Comparison of ENCODE assay signal across 30 cellular contexts in genomic region chr5:5252106-5252505, GRCh38.
"Had no signal": no experiment of that assay in that cellular context is flagged by ENCODE, and none has a peak within 500 bp of the region (broad histone marks: within the 10 kb centered on the region; RNA-seq: fewer than 3 reads in every experiment).

No MANE protein-coding gene starts in this region.

- ATAC-seq: left colon; left lung; lower lobe of right lung; natural killer cell; psoas muscle; right lobe of liver; stimulated activated memory B cell treated with anti-CD40 and anti-IgM and Interleukin-4, amounts not matched to agents 10 μg/mL and 1 μg/mL and 100 μg/mL, for 72 hours; stimulated activated naive CD8-positive, alpha-beta T cell treated with anti-CD3 and anti-CD28 coated beads, Interleukin-15, amount 100 ng/mL, for 72 hours had no signal

- H3K4me3 ChIP-seq: left lung, lower lobe of right lung, neural progenitor cell, psoas muscle, right atrium auricular region, right lobe of liver, smooth muscle cell, tibial nerve, upper lobe of left lung, vagina had no signal

- H3K4me1 ChIP-seq: left lung, lower lobe of right lung, neural progenitor cell, parathyroid adenoma, psoas muscle, right atrium auricular region, right lobe of liver, tibial nerve, upper lobe of left lung, vagina had no signal

- H3K27me3 Mint-ChIP-seq: naive B cell; stimulated activated memory B cell treated with anti-CD40 and anti-IgM and Interleukin-4, amounts not matched to agents 10 μg/mL and 1 μg/mL and 100 μg/mL, for 72 hours; stimulated activated naive CD8-positive, alpha-beta T cell treated with anti-CD3 and anti-CD28 coated beads, Interleukin-15, amount 100 ng/mL, for 72 hours had no signal

- H3K27ac ChIP-seq: left lung, lower lobe of right lung, neural progenitor cell, neutrophil, parathyroid adenoma, psoas muscle, right atrium auricular region, right lobe of liver, tibial nerve, upper lobe of left lung, vagina had no signal

- H3K36me3 ChIP-seq: left lung, lower lobe of right lung, neutrophil, right atrium auricular region, right lobe of liver, tibial nerve, upper lobe of left lung, vagina had no signal

- DNase-seq: hypothalamus; immature natural killer cell; kidney; left colon; left lung; lower lobe of right lung; mammary epithelial cell; mesenchymal stem cell; naive B cell; natural killer cell; nephron progenitor cell; occipital lobe; psoas muscle; right lobe of liver; stimulated activated CD4-positive, alpha-beta T cell treated with anti-CD3 and anti-CD28 coated beads, Interleukin-1b, Interleukin-23, amount 100 ng/mL, for 48 hours; stimulated activated CD4-positive, alpha-beta T cell treated with anti-CD3 and anti-CD28 coated beads, Interleukin-2, amount 100 ng/mL, for 48 hours; stimulated activated CD4-positive, alpha-beta T cell treated with anti-CD3 and anti-CD28 coated beads, Interleukin-4, amount 100 ng/mL, for 4 hours; stimulated activated CD8-positive, alpha-beta memory T cell treated with anti-CD3 and anti-CD28 coated beads, Interleukin-4, amount 100 ng/mL, for 48 hours; stimulated activated naive CD4-positive, alpha-beta T cell treated with Interleukin-2 at 50 U/mL for 16 hours; stimulated activated naive CD8-positive, alpha-beta T cell treated with anti-CD3 and anti-CD28 coated beads, Interleukin-15, amount 100 ng/mL, for 72 hours had no signal

- H3K36me3 Mint-ChIP-seq: immature natural killer cell; naive B cell; natural killer cell; stimulated activated memory B cell treated with anti-CD40 and anti-IgM and Interleukin-4, amounts not matched to agents 10 μg/mL and 1 μg/mL and 100 μg/mL, for 72 hours had no signal

- H3K4me3 Mint-ChIP-seq: immature natural killer cell; mesothelial cell of epicardium; naive B cell; natural killer cell; nephron progenitor cell; neural progenitor cell; stimulated activated memory B cell treated with anti-CD40 and anti-IgM and Interleukin-4, amounts not matched to agents 10 μg/mL and 1 μg/mL and 100 μg/mL, for 72 hours; stimulated activated naive CD8-positive, alpha-beta T cell treated with anti-CD3 and anti-CD28 coated beads, Interleukin-15, amount 100 ng/mL, for 72 hours had no signal

- H3K27me3 ChIP-seq: left lung, neural progenitor cell, neutrophil, right atrium auricular region, right lobe of liver, tibial nerve, upper lobe of left lung, vagina had no signal

- H3K27ac Mint-ChIP-seq: immature natural killer cell; mesothelial cell of epicardium; naive B cell; natural killer cell; nephron progenitor cell; neural progenitor cell; stimulated activated memory B cell treated with anti-CD40 and anti-IgM and Interleukin-4, amounts not matched to agents 10 μg/mL and 1 μg/mL and 100 μg/mL, for 72 hours; stimulated activated naive CD8-positive, alpha-beta T cell treated with anti-CD3 and anti-CD28 coated beads, Interleukin-15, amount 100 ng/mL, for 72 hours had no signal

- H3K4me1 Mint-ChIP-seq: immature natural killer cell; naive B cell; natural killer cell; neural progenitor cell; stimulated activated memory B cell treated with anti-CD40 and anti-IgM and Interleukin-4, amounts not matched to agents 10 μg/mL and 1 μg/mL and 100 μg/mL, for 72 hours; stimulated activated naive CD8-positive, alpha-beta T cell treated with anti-CD3 and anti-CD28 coated beads, Interleukin-15, amount 100 ng/mL, for 72 hours had no signal

- H3K9me3 ChIP-seq: neutrophil, right lobe of liver, vagina had no signal
